Comparison of ENCODE assay signal across 37 cellular contexts in genomic region chr19:55424518-55424917, GRCh38. TPM values are rescaled to one million over a fixed set of nuclear protein-coding genes. Genes with fewer than 3 reads are reported as not detected.
"Had no signal": no experiment of that assay in that cellular context is flagged by ENCODE, and none has a peak within 500 bp of the region (broad histone marks: within the 10 kb centered on the region; RNA-seq: fewer than 3 reads in every experiment).

No MANE protein-coding gene starts in this region.

- ATAC-seq: activated CD8-positive, alpha-beta memory T cell treated with anti-CD3 and anti-CD28 coated beads, Interleukin-2, amount 10 ng/mL, durations not matched to agents 7 days and 5 days; activated naive CD8-positive, alpha-beta T cell treated with anti-CD3 and anti-CD28 coated beads, Interleukin-2, amount 50 U/mL, for 24 hours; Right ventricle myocardium inferior had no signal

- H3K4me3 ChIP-seq: PC-9 had no signal

- H3K36me3 ChIP-seq: brain microvascular endothelial cell had no signal

- H3K27ac ChIP-seq: brain microvascular endothelial cell, KMS-11, PC-9, RWPE1, VCaP had no signal

- H3K4me2 ChIP-seq: KMS-11, PC-9 had no signal

- DNase-seq: activated B cell treated with CpG ODN at 0.5 μM for 24 hours; activated CD4-positive, alpha-beta memory T cell treated with anti-CD3 and anti-CD28 coated beads, Interleukin-2, amount 10 ng/mL, durations not matched to agents 7 days and 5 days; activated CD4-positive, alpha-beta T cell treated with anti-CD3 and anti-CD28 coated beads for 4 hours; activated CD4-positive, CD25-positive, alpha-beta regulatory T cell treated with anti-CD3 and anti-CD28 coated beads, Interleukin-2, amount 50 U/mL, for 72 hours; activated CD8-positive, alpha-beta memory T cell treated with anti-CD3 and anti-CD28 coated beads for 24 hours; activated CD8-positive, alpha-beta memory T cell treated with anti-CD3 and anti-CD28 coated beads, Interleukin-2, amount 10 ng/mL, durations not matched to agents 7 days and 5 days; activated CD8-positive, alpha-beta memory T cell treated with anti-CD3 and anti-CD28 coated beads, Interleukin-2, amount 50 U/mL, for 48 hours; activated effector memory CD4-positive, alpha-beta T cell treated with Interleukin-2 at 50 U/mL for 16 hours; activated naive CD4-positive, alpha-beta T cell treated with anti-CD3 and anti-CD28 coated beads, Interleukin-2, amount 10 ng/mL, durations not matched to agents 7 days and 5 days; activated naive CD8-positive, alpha-beta T cell treated with anti-CD3 and anti-CD28 coated beads, Interleukin-2, amount 50 U/mL, for 24 hours; activated T-cell treated with anti-CD3 and anti-CD28 coated beads, Interleukin-2, amount 50 U/mL, for 48 hours; aorta; brain microvascular endothelial cell; MM.1S; MV-4-11; NCI-H1092; NCI-H1436 treated with DMSO at 0.1 percent for 48 hours; NCI-H187; NCI-H2029 treated with DMSO at 0.1 percent for 48 hours; NCI-H2107; NCI-H2171; NCI-H510A; NCI-H526; NCI-H748 treated with DMSO at 0.1 percent for 48 hours; PC-9; SIG-M5; SW 1271; T-helper 1 cell; T-helper 2 cell; T-helper 9 cell had no signal

- H3K27me3 ChIP-seq: brain microvascular endothelial cell had no signal

- H2AFZ ChIP-seq: PC-9 had no signal

- H3K9ac ChIP-seq: KMS-11 had no signal

RNA-seq across cellular contexts. Expression of gene SHISA7, which starts 18.6 kb away (rescaled TPM):
- total RNA-seq: activated B cell treated with CpG ODN at 0.5 μM for 24 hours; activated CD4-positive, alpha-beta memory T cell treated with anti-CD3 and anti-CD28 coated beads, Interleukin-2, amount 10 ng/mL, durations not matched to agents 7 days and 5 days; activated CD8-positive, alpha-beta memory T cell treated with anti-CD3 and anti-CD28 coated beads, Interleukin-2, amount 10 ng/mL, durations not matched to agents 7 days and 5 days; aorta; OCI-LY7; PC-9; Right ventricle myocardium inferior; SK-MEL-5 had no signal

RNA-seq across cellular contexts. Expression of gene C19orf85, which starts 40.0 kb away (rescaled TPM):
- total RNA-seq: activated B cell treated with CpG ODN at 0.5 μM for 24 hours; activated CD4-positive, alpha-beta memory T cell treated with anti-CD3 and anti-CD28 coated beads, Interleukin-2, amount 10 ng/mL, durations not matched to agents 7 days and 5 days; activated CD8-positive, alpha-beta memory T cell treated with anti-CD3 and anti-CD28 coated beads, Interleukin-2, amount 10 ng/mL, durations not matched to agents 7 days and 5 days; aorta; LHCN-M2; OCI-LY7; Right ventricle myocardium inferior; SK-MEL-5 had no signal
- polyA plus RNA-seq: aorta had no signal
